In genomic region chr4:65668201-65669007, GRCh38 we compare ENCODE assay signal across 8 cellular contexts. TPM values are rescaled to one million over a fixed set of nuclear protein-coding genes. Genes with fewer than 3 reads are reported as not detected.
DNase-seq lines count a peak whose midpoint lies in the region; ATAC-seq and TF ChIP-seq lines count a peak whose summit lies in the region.
"Had no signal": no experiment of that assay in that cellular context is flagged by ENCODE, and none has a peak within 500 bp of the region (broad histone marks: within the 10 kb centered on the region; RNA-seq: fewer than 3 reads in every experiment).

No MANE protein-coding gene starts in this region.

- H3K27me3 ChIP-seq in thymus (ENCODE audit: control insufficient read depth, insufficient read depth) = peaks cover 34% of the 10 kb centered on the region

- H3K27ac Mint-ChIP-seq in T-helper 2 cell treated with Interferon-gamma antibody and Interleukin-4, amounts not matched to agents 5 μg/mL and 100 μg/mL, for 36 hours = no peak overlapping the region

- intact Hi-C loops in lower leg skin (cut with DNase I; ENCODE audit: low total_unique reads) = no loop called here

- H3K9me3 ChIP-seq in thymus (ENCODE audit: control insufficient read depth) = no peaks in the 10 kb centered on the region

- peaks cover 46% of the 10 kb centered on the region for H3K27me3 Mint-ChIP-seq in T-helper 2 cell treated with Interferon-gamma antibody and Interleukin-4, amounts not matched to agents 5 μg/mL and 100 μg/mL, for 36 hours (ENCODE audit: low read depth)

- H3K4me3 Mint-ChIP-seq in T-helper 2 cell treated with Interferon-gamma antibody and Interleukin-4, amounts not matched to agents 5 μg/mL and 100 μg/mL, for 36 hours = no peak overlapping the region

- no peaks in the 10 kb centered on the region for H3K4me1 ChIP-seq in thymus (ENCODE audit: control insufficient read depth, insufficient read depth, low read length)

- H3K4me3 ChIP-seq in lower leg skin (ENCODE audit: low read depth, poor library complexity, severe bottlenecking) (peak overlapping the region; percentile 17), thymus (ENCODE audit: low read length) (no peak overlapping the region)

- H3K36me3 Mint-ChIP-seq in T-helper 2 cell treated with Interferon-gamma antibody and Interleukin-4, amounts not matched to agents 5 μg/mL and 100 μg/mL, for 36 hours (ENCODE audit: low read depth) = no peaks in the 10 kb centered on the region

- no peak for TF ChIP-seq POLR2A in lower leg skin (IDR thresholded peaks at IDR 0.05)

- TF ChIP-seq CTCF in lower leg skin (IDR thresholded peaks at IDR 0.05) = no peak

- peaks cover 4% of the 10 kb centered on the region for H3K4me1 Mint-ChIP-seq in T-helper 2 cell treated with Interferon-gamma antibody and Interleukin-4, amounts not matched to agents 5 μg/mL and 100 μg/mL, for 36 hours (ENCODE audit: low read depth)

- H3K9me3 Mint-ChIP-seq in T-helper 2 cell treated with Interferon-gamma antibody and Interleukin-4, amounts not matched to agents 5 μg/mL and 100 μg/mL, for 36 hours = no peaks in the 10 kb centered on the region

- DNase-seq in LHCN-M2 (ENCODE audit: low read depth) = peak; percentile 51
- peak in 1 of 2 donors; percentile 28 for DNase-seq in lower leg skin (ENCODE audit: low spot score in 2 of 2)
- DNase-seq in T-helper 2 cell treated with Interferon-gamma antibody and Interleukin-4, amounts not matched to agents 5 μg/mL and 100 μg/mL, for 36 hours (ENCODE audit: low spot score) = no peak
- DNase-seq: SHP77 had no signal

- ATAC-seq in HG02610 (IDR thresholded peaks at IDR 0.05; ENCODE audit: unreplicated experiment) = no peak
- ATAC-seq in GM19397 (IDR thresholded peaks at IDR 0.05; ENCODE audit: unreplicated experiment) = no peak

- no peaks in the 10 kb centered on the region for H3K36me3 ChIP-seq in thymus (ENCODE audit: control insufficient read depth, insufficient read depth)

- 6% methylated on average over 26 to 32 of the region's 32 CpGs for WGBS in lower leg skin, 2 donors
- WGBS in thymus = 9% methylated on average over 32 of the region's 32 CpGs

- peak overlapping the region; percentile 39 for H3K27ac ChIP-seq in cingulate gyrus (ENCODE audit: low read depth, low read length)
- H3K27ac ChIP-seq in thymus (ENCODE audit: low read depth) = peak overlapping the region; percentile 18

RNA-seq across cellular contexts. Expression of gene EPHA5, which starts 1.9 kb away (rescaled TPM):
- 1.1 and 2.3 TPM in 2 replicates for total RNA-seq in LHCN-M2 (2014; rRNA removed)
- polyA plus RNA-seq in LHCN-M2 (2012) = 1.4 TPM
- total RNA-seq in lower leg skin = under 1 TPM; 0.34 to 0.63 (median 0.51) TPM
- 0.05 TPM for polyA plus RNA-seq in thymus
